ENCODE assay signal across 24 cellular contexts in genomic region chr3:158308533-158308932, GRCh38.
"Had no signal": no experiment of that assay in that cellular context is flagged by ENCODE, and none has a peak within 500 bp of the region (broad histone marks: within the 10 kb centered on the region; RNA-seq: fewer than 3 reads in every experiment).

No MANE protein-coding gene starts in this region.

- H3K27ac ChIP-seq: colonic mucosa, epithelial cell of prostate, esophagus squamous epithelium, gastrocnemius medialis, heart right ventricle, left lung, lower lobe of right lung had no signal

- H3K9me3 ChIP-seq: colonic mucosa, esophagus squamous epithelium, gastrocnemius medialis, heart right ventricle, left lung, lower lobe of right lung, mucosa of descending colon had no signal

- FAIRE-seq: keratinocyte had no signal

- H3K4me3 ChIP-seq: colonic mucosa, esophagus squamous epithelium, gastrocnemius medialis, heart right ventricle, left lung, lower lobe of right lung, mucosa of descending colon had no signal

- H3K27me3 ChIP-seq: colonic mucosa, esophagus squamous epithelium, gastrocnemius medialis, heart right ventricle, left lung had no signal

- H3K4me1 ChIP-seq: colonic mucosa, esophagus squamous epithelium, gastrocnemius medialis, heart right ventricle, left lung, lower lobe of right lung had no signal

- ATAC-seq: effector memory CD8-positive, alpha-beta T cell; esophagus mucosa; gastrocnemius medialis; heart right ventricle; left cardiac atrium; left lung; left ventricle myocardium superior; lower lobe of right lung; mucosa of descending colon had no signal

- DNase-seq: colonic mucosa; cortex of kidney; effector CD8-positive, alpha-beta T cell; effector memory CD8-positive, alpha-beta T cell; endodermal cell; erythroblast; esophagus squamous epithelium; foreskin fibroblast; foreskin melanocyte; gastrocnemius medialis; glutamatergic neuron; head of caudate nucleus; heart right ventricle; hippocampal formation; left cardiac atrium; left lung; left ventricle myocardium superior; lower lobe of right lung; mesenchymal stem cell; mucosa of descending colon; naive B cell had no signal

- H3K36me3 ChIP-seq: colonic mucosa, esophagus squamous epithelium, gastrocnemius medialis, heart right ventricle, left lung, lower lobe of right lung had no signal
